ENCODE assay signal across 8 cellular contexts in the genomic region with DNA sequence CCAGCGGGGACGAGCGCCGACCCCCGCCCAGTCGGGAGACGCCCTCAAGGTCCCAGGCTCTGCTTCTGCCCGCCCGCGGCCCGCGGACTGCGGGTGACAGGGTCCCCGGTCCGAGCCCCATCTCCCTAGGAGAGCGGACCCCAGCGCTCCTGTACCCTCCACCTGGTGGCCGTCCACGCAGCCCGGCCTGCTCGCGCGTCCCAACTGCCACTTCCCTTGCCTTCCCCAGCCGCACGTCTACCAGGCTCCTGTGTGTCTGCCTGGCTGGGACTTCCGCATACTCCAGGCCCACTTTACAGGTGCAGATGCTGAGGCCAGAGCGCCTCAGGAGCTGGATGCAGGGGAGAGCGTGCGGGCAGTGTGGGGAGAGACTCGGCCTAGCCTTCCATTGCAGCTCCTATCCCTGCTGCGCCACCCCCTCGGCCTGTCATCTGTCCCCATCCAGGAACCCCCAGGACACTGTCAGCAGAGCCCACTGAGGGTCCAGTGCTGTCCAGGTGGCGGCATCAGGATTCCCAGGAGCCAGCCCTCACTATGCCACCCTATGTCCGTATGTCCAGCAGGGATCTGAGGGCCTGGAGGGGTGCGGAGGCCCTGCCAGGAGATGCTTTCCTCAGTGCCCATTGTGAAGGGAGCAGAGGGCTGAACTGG. TPM values are rescaled to one million over a fixed set of nuclear protein-coding genes. Genes with fewer than 3 reads are reported as not detected.
DNase-seq lines count a peak whose midpoint lies in the region; ATAC-seq, FAIRE-seq and TF ChIP-seq lines count a peak whose summit lies in the region.

No MANE protein-coding gene starts in this region.

- no peaks in the 10 kb centered on the region for H3K9me3 ChIP-seq in hepatocyte (ENCODE audit: low read depth)

- peak overlapping the region; percentile 98 for H2AFZ ChIP-seq in hepatocyte

- no peaks in the 10 kb centered on the region for H4K20me1 ChIP-seq in hepatocyte (ENCODE audit: insufficient read depth, poor library complexity, severe bottlenecking)

- peak overlapping the region; percentile 59 for H3K27ac Mint-ChIP-seq in activated CD8-positive, alpha-beta memory T cell treated with anti-CD3 and anti-CD28 coated beads, Interleukin-2, amount 10 ng/mL, durations not matched to agents 7 days and 5 days
- peak overlapping the region; percentile 57 for H3K27ac Mint-ChIP-seq in activated CD8-positive, alpha-beta T cell treated with anti-CD3 and anti-CD28 coated beads, Interleukin-2, amount 10 ng/mL, durations not matched to agents 7 days and 5 days

- H3K4me3 Mint-ChIP-seq in activated CD8-positive, alpha-beta memory T cell treated with anti-CD3 and anti-CD28 coated beads, Interleukin-2, amount 10 ng/mL, durations not matched to agents 7 days and 5 days: peak overlapping the region; percentile 67
- H3K4me3 Mint-ChIP-seq in activated CD8-positive, alpha-beta T cell treated with anti-CD3 and anti-CD28 coated beads, Interleukin-2, amount 10 ng/mL, durations not matched to agents 7 days and 5 days: peak overlapping the region; percentile 66

- no peak for DNase-seq in activated CD8-positive, alpha-beta memory T cell treated with anti-CD3 and anti-CD28 coated beads, Interleukin-2, amount 10 ng/mL, durations not matched to agents 7 days and 5 days
- no peak for DNase-seq in activated CD8-positive, alpha-beta memory T cell treated with anti-CD3 and anti-CD28 coated beads, Interleukin-2, amount 50 U/mL, for 4 hours
- no peak for DNase-seq in activated CD8-positive, alpha-beta T cell treated with anti-CD3 and anti-CD28 coated beads, Interleukin-2, amount 10 ng/mL, durations not matched to agents 7 days and 5 days
- DNase-seq in hepatocyte (ENCODE audit: low spot score) (peak; percentile 58), GM19239 (ENCODE audit: insufficient read length, low spot score) (no peak), COLO668 (lab: John Stamatoyannopoulos, UW; ENCODE audit: unreplicated experiment) (no peak)
- no peak for DNase-seq in activated CD4-positive, alpha-beta T cell treated with anti-CD3 and anti-CD28 coated beads, Interleukin-2, amount 50 U/mL, for 1 hour

- no peaks in the 10 kb centered on the region for H3K79me2 ChIP-seq in hepatocyte

- H3K36me3 Mint-ChIP-seq in activated CD8-positive, alpha-beta memory T cell treated with anti-CD3 and anti-CD28 coated beads, Interleukin-2, amount 10 ng/mL, durations not matched to agents 7 days and 5 days: no peaks in the 10 kb centered on the region
- no peaks in the 10 kb centered on the region for H3K36me3 Mint-ChIP-seq in activated CD8-positive, alpha-beta T cell treated with anti-CD3 and anti-CD28 coated beads, Interleukin-2, amount 10 ng/mL, durations not matched to agents 7 days and 5 days (ENCODE audit: low read depth)

- H3K4me1 ChIP-seq in hepatocyte (ENCODE audit: insufficient read depth): no peaks in the 10 kb centered on the region

- peaks cover 6% of the 10 kb centered on the region for H3K4me1 Mint-ChIP-seq in activated CD8-positive, alpha-beta memory T cell treated with anti-CD3 and anti-CD28 coated beads, Interleukin-2, amount 10 ng/mL, durations not matched to agents 7 days and 5 days
- peaks cover 8% of the 10 kb centered on the region for H3K4me1 Mint-ChIP-seq in activated CD8-positive, alpha-beta T cell treated with anti-CD3 and anti-CD28 coated beads, Interleukin-2, amount 10 ng/mL, durations not matched to agents 7 days and 5 days (ENCODE audit: low read depth)

- 36% methylated on average over 25 of the region's 35 CpGs for WGBS in hepatocyte (ENCODE audit: low lambda C conversion rate, missing lambda C conversion rate)

- no peak for TF ChIP-seq CTCF in hepatocyte (IDR thresholded peaks at IDR 0.05; ENCODE audit: poor library complexity)

- H3K27ac ChIP-seq in hepatocyte (peak overlapping the region; percentile 1), skin epidermis (peak overlapping the region in 20 of 21 experiments; percentile 40 to 92 (median 78))

- ATAC-seq in activated CD8-positive, alpha-beta memory T cell treated with anti-CD3 and anti-CD28 coated beads, Interleukin-2, amount 10 ng/mL, durations not matched to agents 7 days and 5 days: no peak
- no peak for ATAC-seq in activated CD8-positive, alpha-beta T cell treated with anti-CD3 and anti-CD28 coated beads, Interleukin-2, amount 10 ng/mL, durations not matched to agents 7 days and 5 days

- H3K27me3 ChIP-seq in hepatocyte: no peaks in the 10 kb centered on the region

- H3K27me3 Mint-ChIP-seq in activated CD8-positive, alpha-beta memory T cell treated with anti-CD3 and anti-CD28 coated beads, Interleukin-2, amount 10 ng/mL, durations not matched to agents 7 days and 5 days: peaks cover 16% of the 10 kb centered on the region
- peaks cover 20% of the 10 kb centered on the region for H3K27me3 Mint-ChIP-seq in activated CD8-positive, alpha-beta T cell treated with anti-CD3 and anti-CD28 coated beads, Interleukin-2, amount 10 ng/mL, durations not matched to agents 7 days and 5 days (ENCODE audit: low read depth)

- H3K4me3 ChIP-seq in hepatocyte (peak overlapping the region; percentile 98), skin epidermis (peak overlapping the region; percentile 61 to 85 (median 67))

- no peak for FAIRE-seq in GM19239 (lab: Jason Lieb, UNC)

- H3K36me3 ChIP-seq in hepatocyte (replicated peaks; ENCODE audit: insufficient read depth, low read depth): no peaks in the 10 kb centered on the region

- peak overlapping the region; percentile 100 for H3K4me2 ChIP-seq in hepatocyte

- H3K9me2 ChIP-seq in hepatocyte (replicated peaks; ENCODE audit: insufficient read depth): no peaks in the 10 kb centered on the region

- no peaks in the 10 kb centered on the region for H3K9me3 Mint-ChIP-seq in activated CD8-positive, alpha-beta memory T cell treated with anti-CD3 and anti-CD28 coated beads, Interleukin-2, amount 10 ng/mL, durations not matched to agents 7 days and 5 days (ENCODE audit: low read depth)
- H3K9me3 Mint-ChIP-seq in activated CD8-positive, alpha-beta T cell treated with anti-CD3 and anti-CD28 coated beads, Interleukin-2, amount 10 ng/mL, durations not matched to agents 7 days and 5 days (ENCODE audit: insufficient read depth): no peaks in the 10 kb centered on the region

- POLR2A ChIA-PET in activated CD8-positive, alpha-beta T cell treated with anti-CD3 and anti-CD28 coated beads, Interleukin-2, amount 10 ng/mL, durations not matched to agents 7 days and 5 days (lab: Charles Lee): no interaction called here

- CTCF ChIA-PET in activated CD8-positive, alpha-beta memory T cell treated with anti-CD3 and anti-CD28 coated beads, Interleukin-2, amount 10 ng/mL, durations not matched to agents 7 days and 5 days (lab: Charles Lee): interaction anchor here (0.9 to 3.0 kb wide), 5 partner anchors 20 to 203 kb away, joined by 3 to 30 read pairs (median 4); no protein-coding TSS in a partner anchor
- CTCF ChIA-PET in activated CD8-positive, alpha-beta T cell treated with anti-CD3 and anti-CD28 coated beads, Interleukin-2, amount 10 ng/mL, durations not matched to agents 7 days and 5 days (lab: Charles Lee): interaction anchor here (1.1 to 2.5 kb wide), 4 partner anchors 77 to 199 kb away, joined by 3 to 10 read pairs (median 5); a partner anchor contains a TSS

RNA-seq across cellular contexts. Expression of a gene that starts 8.0 kb away (rescaled TPM):
- total RNA-seq in activated CD8-positive, alpha-beta memory T cell treated with anti-CD3 and anti-CD28 coated beads, Interleukin-2, amount 10 ng/mL, durations not matched to agents 7 days and 5 days: 10 to 100 TPM; 11.2 to 12.6 TPM
- total RNA-seq in activated CD8-positive, alpha-beta T cell treated with anti-CD3 and anti-CD28 coated beads, Interleukin-2, amount 10 ng/mL, durations not matched to agents 7 days and 5 days: 1 to 10 TPM; 9.7 to 10.0 TPM
- 43.8 and 46.5 TPM in 2 replicates for total RNA-seq in hepatocyte
- 88.1 and 90.7 TPM in 2 replicates for polyA plus RNA-seq in hepatocyte
